Comparison of ENCODE assay signal across 8 cellular contexts in the genomic region with DNA sequence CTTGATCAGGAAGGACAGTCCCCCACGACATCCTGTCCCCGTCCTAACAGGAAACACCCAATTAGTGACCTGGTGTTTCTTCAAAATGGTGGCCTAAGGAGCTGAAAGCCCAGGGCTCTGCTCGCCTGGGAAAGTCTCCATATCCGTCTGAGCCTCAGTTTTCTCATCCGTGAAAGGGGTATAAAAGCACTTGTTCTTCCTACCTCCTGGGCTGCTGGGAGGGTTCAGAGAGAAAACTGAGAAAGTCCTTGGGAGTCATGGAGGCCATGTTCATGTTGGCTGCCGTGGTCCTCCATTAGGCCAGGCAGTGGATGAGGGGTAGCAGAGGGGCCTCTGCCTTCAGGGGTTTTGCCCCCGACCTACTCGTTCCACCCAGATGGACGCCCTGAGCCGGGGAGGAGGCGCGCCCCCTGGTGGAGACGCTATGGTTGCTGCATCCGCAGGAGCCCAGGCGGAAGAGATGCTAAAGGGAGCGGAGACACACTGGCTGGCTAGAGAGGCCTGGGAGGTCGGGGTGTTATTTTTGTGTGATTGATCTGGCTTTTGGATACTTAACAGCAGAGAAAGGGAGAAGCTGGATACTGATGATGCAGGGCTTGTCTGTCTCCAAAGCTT.
DNase-seq lines count a peak whose midpoint lies in the region; ATAC-seq, FAIRE-seq and TF ChIP-seq lines count a peak whose summit lies in the region.

No MANE protein-coding gene starts in this region.

- ATAC-seq in WTC11 (peak; percentile 86), natural killer cell (peak; percentile 28 to 56 (median 56))

- in situ Hi-C loops in transverse colon (cut with MboI; ENCODE audit: low pct_ligation_motif_present in 1 of 4, low pct_unique_long_range_greater_than_20kb in 1 of 4, low sequenced_read_pairs in 3 of 4), result loop anchor here in 1 of 4 donors (25.0 kb wide), 1 partner anchor 151 kb away; no protein-coding TSS in a partner anchor

- DNase-seq in GM19238 (ENCODE audit: insufficient read length, low spot score), result peak; percentile 45
- DNase-seq in WTC11 (ENCODE audit: low spot score), result peak; percentile 79
- DNase-seq in central memory CD4-positive, alpha-beta T cell, result peak; percentile 33
- peak; percentile 46 for DNase-seq in natural killer cell
- no peak for DNase-seq in transverse colon
- DNase-seq in Calu3, result no peak
- DNase-seq in RCC 7860 (ENCODE audit: low spot score), result no peak
- DNase-seq in LoVo (ENCODE audit: low spot score), result no peak

- TF ChIP-seq CTCF in WTC11 (IDR thresholded peaks at IDR 0.05) (peak; percentile 94), natural killer cell (IDR thresholded peaks at IDR 0.05) (peak; percentile 53), transverse colon (IDR thresholded peaks at IDR 0.05) (peak; percentile 17 to 48 (median 36)), Calu3 (IDR thresholded peaks at IDR 0.05; ENCODE audit: unreplicated experiment) (no peak)

- H3K9me3 Mint-ChIP-seq in WTC11, result no peaks in the 10 kb centered on the region
- no peaks in the 10 kb centered on the region for H3K9me3 Mint-ChIP-seq in natural killer cell
- no peaks in the 10 kb centered on the region for H3K9me3 Mint-ChIP-seq in Calu3 (ENCODE audit: low read depth, unreplicated experiment)

- no peak for TF ChIP-seq POLR2A in transverse colon (IDR thresholded peaks at IDR 0.05)

- no peak for TF ChIP-seq EP300 in transverse colon (IDR thresholded peaks at IDR 0.05; ENCODE audit: low read depth)

- H3K36me3 Mint-ChIP-seq in WTC11 (no peaks in the 10 kb centered on the region), natural killer cell (no peaks in the 10 kb centered on the region), Calu3 (ENCODE audit: insufficient read depth, unreplicated experiment) (peaks cover 10% of the 10 kb centered on the region)

- H3K27me3 ChIP-seq in transverse colon, result no peaks in the 10 kb centered on the region

- CTCF ChIA-PET in WTC11 (lab: Charles Lee), result interaction anchor here (0.9 to 1.6 kb wide), 2 partner anchors 11 to 15 kb away, joined by 3 read pairs; no protein-coding TSS in a partner anchor
- CTCF ChIA-PET in Calu3 (lab: Charles Lee), result no interaction called here

- H3K4me1 Mint-ChIP-seq in WTC11 (0 out of 2 replicates have a peak, but pooled peaks cover 5% of the 10 kb centered on the region), natural killer cell (peaks cover 39 to 58% of the 10 kb centered on the region in 2 donors), Calu3 (ENCODE audit: low read depth, unreplicated experiment) (peaks cover 23% of the 10 kb centered on the region)

- no peaks in the 10 kb centered on the region for H3K27me3 Mint-ChIP-seq in WTC11 (ENCODE audit: low read depth)
- no peaks in the 10 kb centered on the region for H3K27me3 Mint-ChIP-seq in natural killer cell (ENCODE audit: low read depth in 2 of 2)
- H3K27me3 Mint-ChIP-seq in Calu3 (ENCODE audit: unreplicated experiment), result no peaks in the 10 kb centered on the region

- H3K9me3 ChIP-seq in transverse colon, result no peaks in the 10 kb centered on the region

- no peak for FAIRE-seq in RCC 7860 (lab: Jason Lieb, UNC)

- no peak overlapping the region for H3K27ac Mint-ChIP-seq in WTC11
- H3K27ac Mint-ChIP-seq in natural killer cell, result peak overlapping the region in 1 of 2 donors; percentile 84
- H3K27ac Mint-ChIP-seq in Calu3 (ENCODE audit: unreplicated experiment), result no peak overlapping the region

- no TSS peak for BruUV-seq in Calu3 (replicated peaks; lab: Mats Ljungman, UMichigan)

- H3K4me3 Mint-ChIP-seq in WTC11 (no peak overlapping the region), natural killer cell (no peak overlapping the region), Calu3 (ENCODE audit: low read depth, unreplicated experiment) (no peak overlapping the region)

- POLR2A ChIA-PET in WTC11 (lab: Charles Lee), result no interaction called here

- no peak overlapping the region for H3K27ac ChIP-seq in transverse colon

- WGBS in transverse colon (ENCODE audit: low coverage in 1 of 2), 2 donors, result 53% methylated on average over 16 of the region's 17 CpGs; no CpG with 5 or more reads in 1 of the 2 donors

- no peak overlapping the region for H3K4me3 ChIP-seq in transverse colon

- intact Hi-C loops in natural killer cell (cut with micrococcal nuclease) (no loop called here), transverse colon (cut with DNase I; ENCODE audit: low total_unique reads) (loop anchor here (10.0 kb wide), 1 partner anchor 149 kb away; no protein-coding TSS in a partner anchor), Calu3 (cut with micrococcal nuclease; ENCODE audit: unreplicated experiment) (no loop called here)

- no peaks in the 10 kb centered on the region for H3K36me3 ChIP-seq in transverse colon

- peaks cover 0 to 7% (median 0%) of the 10 kb centered on the region in 4 donors for H3K4me1 ChIP-seq in transverse colon

TF ChIP-seq in WTC11, 78 proteins besides CTCF, POLR2A, EP300 and RAD21:
- TF ChIP-seq GTF2I (CRISPR knock-in tag; conservative IDR thresholded peaks at IDR 0.05), result peak; percentile 89
- TF ChIP-seq, protein P1, sequence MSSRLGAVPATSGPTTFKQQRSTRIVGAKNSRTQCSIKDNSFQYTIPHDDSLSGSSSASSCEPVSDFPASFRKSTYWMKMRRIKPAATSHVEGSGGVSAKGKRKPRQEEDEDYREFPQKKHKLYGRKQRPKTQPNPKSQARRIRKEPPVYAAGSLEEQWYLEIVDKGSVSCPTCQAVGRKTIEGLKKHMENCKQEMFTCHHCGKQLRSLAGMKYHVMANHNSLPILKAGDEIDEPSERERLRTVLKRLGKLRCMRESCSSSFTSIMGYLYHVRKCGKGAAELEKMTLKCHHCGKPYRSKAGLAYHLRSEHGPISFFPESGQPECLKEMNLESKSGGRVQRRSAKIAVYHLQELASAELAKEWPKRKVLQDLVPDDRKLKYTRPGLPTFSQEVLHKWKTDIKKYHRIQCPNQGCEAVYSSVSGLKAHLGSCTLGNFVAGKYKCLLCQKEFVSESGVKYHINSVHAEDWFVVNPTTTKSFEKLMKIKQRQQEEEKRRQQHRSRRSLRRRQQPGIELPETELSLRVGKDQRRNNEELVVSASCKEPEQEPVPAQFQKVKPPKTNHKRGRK (CRISPR knock-in tag; IDR thresholded peaks at IDR 0.05; ENCODE audit: borderline replicate concordance), result no peak
TF ChIP-seq in WTC11: peak in this region for 1.

Comparison
In these comparisons a context has a peak if more than half of its experiments do, and no peak if none do; other contexts are left out.
1. DNase-seq: peak in GM19238 (single experiment), WTC11 (single experiment), central memory CD4-positive, alpha-beta T cell (single experiment) and natural killer cell (single experiment); none in transverse colon (single experiment), Calu3 (single experiment), RCC 7860 (single experiment) and LoVo (single experiment).